Comparison of ENCODE assay signal across 1 cellular context in genomic region chr6:30768634-30769087, GRCh38.
A peak's percentile ranks its signal among the peaks of the same experiment; 100 is the strongest.
TF ChIP-seq lines count a peak whose summit lies in the region.

No MANE protein-coding gene starts in this region.

TF ChIP-seq in K562, 482 proteins besides CTCF, POLR2A, EP300 and RAD21:
- TF ChIP-seq HDAC8 (tag; IDR thresholded peaks at IDR 0.05): peak; percentile 83; the same call in 1 of the 2 replicates
- peak; percentile 53; the same call in 1 of the 2 replicates for TF ChIP-seq GTF2A2 (tag; IDR thresholded peaks at IDR 0.05)
- 0 out of 2 replicates have a peak, but pooled peaks have one; percentile 5 for TF ChIP-seq ZKSCAN3 (CRISPR knock-in tag; IDR thresholded peaks at IDR 0.05)
- TF ChIP-seq PRDM10 (IDR thresholded peaks at IDR 0.05; ENCODE audit: partially characterized antibody): no peak
- no peak for TF ChIP-seq KHSRP (IDR thresholded peaks at IDR 0.05)
